ENCODE assay signal across 1 cellular context in the genomic region with DNA sequence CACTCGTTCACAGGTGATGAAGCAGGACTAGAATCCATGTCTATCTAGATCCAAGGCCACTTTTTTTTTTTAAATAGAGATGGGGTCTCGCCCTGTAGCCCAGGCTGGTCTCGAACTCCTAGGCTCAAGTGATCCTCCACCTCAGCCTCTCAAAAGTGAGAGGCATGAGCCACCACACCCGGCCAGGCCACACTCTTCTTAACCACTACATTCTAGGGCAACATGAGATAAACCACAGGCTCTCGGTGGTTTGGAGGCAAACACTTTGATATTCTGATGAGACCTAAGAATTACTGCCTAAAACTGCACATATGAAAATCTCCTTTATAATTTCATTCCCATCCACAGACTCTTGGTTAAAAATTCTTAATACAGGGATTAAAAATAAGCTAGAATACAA.
TF ChIP-seq lines count a peak whose summit lies in the region.

No MANE protein-coding gene starts in this region.

TF ChIP-seq in GM12878, 131 proteins besides CTCF, POLR2A, EP300 and RAD21:
- TF ChIP-seq NR2C2 (IDR thresholded peaks at IDR 0.05; ENCODE audit: borderline replicate concordance, control insufficient read depth, insufficient read length, low read depth) (no peak), CBFB (IDR thresholded peaks at IDR 0.05; ENCODE audit: low read depth) (0 out of 2 replicates have a peak, but pooled peaks have one; percentile 13), RUNX3 (IDR thresholded peaks at IDR 0.05; ENCODE audit: low read length) (peak; percentile 87), BHLHE40 (IDR thresholded peaks at IDR 0.05; ENCODE audit: borderline replicate concordance in 1 of 2, low read depth in 2 of 2, low read length in 1 of 2) (peak in 1 of 2 experiments; percentile 23; a peak in 1 of 4 replicates)
